Comparison of ENCODE assay signal across 24 cellular contexts in the genomic region with DNA sequence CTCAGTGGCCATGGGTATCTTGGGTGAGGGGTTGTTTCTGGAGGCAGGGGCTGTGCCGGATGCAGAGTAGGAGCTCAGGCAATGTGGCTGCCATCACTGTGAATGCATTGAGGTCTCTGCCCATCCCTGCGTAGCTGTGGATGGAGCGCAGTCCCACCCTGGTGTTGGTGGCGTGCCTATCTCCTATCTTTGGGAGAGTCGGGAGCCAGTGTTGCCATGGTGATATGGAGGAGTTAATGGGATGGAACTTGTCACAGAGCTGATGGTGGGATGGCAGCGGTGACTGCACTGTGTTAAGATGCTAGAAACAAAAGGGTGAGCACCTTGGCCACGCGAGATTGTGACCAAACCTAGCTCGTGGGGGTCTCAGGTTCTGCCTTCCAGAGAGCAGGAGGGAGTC.
"Had no signal": no experiment of that assay in that cellular context is flagged by ENCODE, and none has a peak within 500 bp of the region (broad histone marks: within the 10 kb centered on the region; RNA-seq: fewer than 3 reads in every experiment).

No MANE protein-coding gene starts in this region.

- DNase-seq: dermis blood vessel endothelial cell; effector memory CD4-positive, alpha-beta T cell; foreskin keratinocyte; immature natural killer cell; islet precursor cell; kidney glomerular epithelial cell; left colon; left ventricle myocardium superior; lower lobe of right lung; natural killer cell; right cardiac atrium; sigmoid colon; stimulated activated CD4-positive, alpha-beta T cell treated with anti-CD3 and anti-CD28 coated beads, Interleukin-2, amount 100 ng/mL, for 24 hours; stimulated activated CD4-positive, alpha-beta T cell treated with anti-CD3 and anti-CD28 coated beads, Interleukin-4, amount 100 ng/mL, for 24 hours; stimulated activated naive CD4-positive, alpha-beta T cell treated with Interleukin-2 at 50 U/mL for 16 hours; stomach; thyroid gland; trophoblast cell had no signal

- H3K36me3 ChIP-seq: esophagus muscularis mucosa, gastroesophageal sphincter, lower lobe of right lung, prostate gland, sigmoid colon, stomach, thyroid gland had no signal

- H3K4me3 ChIP-seq: coronary artery, esophagus muscularis mucosa, gastroesophageal sphincter, lower lobe of right lung, prostate gland, sigmoid colon, stomach, thyroid gland had no signal

- H3K27me3 ChIP-seq: thyroid gland had no signal

- H3K27ac ChIP-seq: coronary artery, esophagus muscularis mucosa, foreskin keratinocyte, gastroesophageal sphincter, lower lobe of right lung, prostate gland, sigmoid colon, stomach, thyroid gland had no signal

- H3K4me1 ChIP-seq: foreskin keratinocyte, lower lobe of right lung, prostate gland, thyroid gland had no signal

- H3K9me3 ChIP-seq: esophagus muscularis mucosa, gastroesophageal sphincter, lower lobe of right lung, prostate gland, sigmoid colon, thyroid gland had no signal

- ATAC-seq: foreskin keratinocyte; gastroesophageal sphincter; left colon; left ventricle myocardium superior; lower lobe of right lung; natural killer cell; right cardiac atrium; stimulated activated effector memory CD8-positive, alpha-beta T cell treated with anti-CD3 and anti-CD28 coated beads, Interleukin-12 subunit alpha, Interleukin-12 subunit beta, amount 100 ng/mL, for 72 hours had no signal

- FAIRE-seq: endothelial cell of umbilical vein had no signal
